ENCODE assay signal across 21 cellular contexts in genomic region chr15:94125131-94125530, GRCh38.
A peak's percentile ranks its signal among the peaks of the same experiment; 100 is the strongest.
DNase-seq lines count a peak whose midpoint lies in the region; TF ChIP-seq lines count a peak whose summit lies in the region.
"Had no signal": no experiment of that assay in that cellular context is flagged by ENCODE, and none has a peak within 500 bp of the region (broad histone marks: within the 10 kb centered on the region; RNA-seq: fewer than 3 reads in every experiment).

No MANE protein-coding gene starts in this region.

- H3K36me3 ChIP-seq in adipocyte (ENCODE audit: control insufficient read depth, insufficient read depth, low read length, severe bottlenecking), result no peaks in the 10 kb centered on the region
- no peaks in the 10 kb centered on the region for H3K36me3 ChIP-seq in adrenal gland (replicated peaks in 1 of 2)
- no peaks in the 10 kb centered on the region for H3K36me3 ChIP-seq in effector memory CD4-positive, alpha-beta T cell (ENCODE audit: control insufficient read depth, insufficient read depth, low read length)
- H3K36me3 ChIP-seq: BE2C had no signal

- 47 to 61% (median 55%) methylated on average over 1 of the region's 1 CpG for WGBS in adrenal gland, 4 donors

- no peak overlapping the region for H3K9ac ChIP-seq in adipocyte (ENCODE audit: low read length)

- no peaks in the 10 kb centered on the region for H3K27me3 ChIP-seq in adipocyte (replicated peaks; ENCODE audit: control insufficient read depth, insufficient read depth, low read length)
- no peaks in the 10 kb centered on the region for H3K27me3 ChIP-seq in adrenal gland
- H3K27me3 ChIP-seq in effector memory CD4-positive, alpha-beta T cell (replicated peaks; ENCODE audit: control insufficient read depth, insufficient read depth, low read length, poor library complexity, severe bottlenecking), result no peaks in the 10 kb centered on the region
- H3K27me3 ChIP-seq: BE2C had no signal

- DNase-seq in AG10803 (ENCODE audit: low read depth), result peak; percentile 17
- DNase-seq in HS-5 (ENCODE audit: low read depth), result peak; percentile 28
- peak; percentile 68 for DNase-seq in adipocyte (ENCODE audit: low read depth)
- DNase-seq in iris pigment epithelial cell (ENCODE audit: low read depth), result peak; percentile 12
- DNase-seq in adrenal gland, result no peak
- DNase-seq in NCI-H748 treated with DMSO at 0.1 percent for 48 hours (lab: John Stamatoyannopoulos, UW), result no peak
- no peak for DNase-seq in effector memory CD4-positive, alpha-beta T cell
- DNase-seq in UCSD-AML1 (lab: John Stamatoyannopoulos, UW; ENCODE audit: unreplicated experiment), result no peak
- DNase-seq: activated naive CD4-positive, alpha-beta T cell treated with anti-CD3 and anti-CD28 coated beads, Interleukin-2, amount 10 ng/mL, durations not matched to agents 7 days and 5 days; activated T-cell treated with anti-CD3 and anti-CD28 coated beads, Interleukin-2, amount 50 U/mL, for 72 hours; BE2C; Caco-2; cerebellar nuclear complex; DND-41; head of caudate nucleus; NCI-H146; stimulated activated CD4-positive, alpha-beta T cell treated with anti-CD3 and anti-CD28 coated beads, Interleukin-4, amount 100 ng/mL, for 1 hour; stimulated activated naive CD4-positive, alpha-beta T cell treated with Interleukin-2 at 50 U/mL for 16 hours; T1000 had no signal

- no peak overlapping the region for H3K27ac ChIP-seq in adrenal gland
- H3K27ac ChIP-seq in effector memory CD4-positive, alpha-beta T cell (ENCODE audit: insufficient read depth, low read length, poor library complexity, severe bottlenecking), result no peak overlapping the region
- H3K27ac ChIP-seq: RWPE1 had no signal

- no peak for TF ChIP-seq POLR2A in adrenal gland (IDR thresholded peaks at IDR 0.05)

- H3K9me3 ChIP-seq in adipocyte (ENCODE audit: control insufficient read depth, low read length) (no peaks in the 10 kb centered on the region), adrenal gland (replicated peaks in 1 of 3) (no peaks in the 10 kb centered on the region)
- no peaks in the 10 kb centered on the region for H3K9me3 ChIP-seq in effector memory CD4-positive, alpha-beta T cell (ENCODE audit: control insufficient read depth, low read length)
- H3K9me3 ChIP-seq: BE2C, Caco-2 had no signal

- no peak overlapping the region for H3K4me3 ChIP-seq in AG10803 (ENCODE audit: low read length)
- H3K4me3 ChIP-seq in adipocyte (ENCODE audit: low read length), result no peak overlapping the region
- no peak overlapping the region for H3K4me3 ChIP-seq in adrenal gland
- no peak overlapping the region for H3K4me3 ChIP-seq in effector memory CD4-positive, alpha-beta T cell (ENCODE audit: insufficient read depth, low read depth, low read length, poor library complexity, severe bottlenecking)
- H3K4me3 ChIP-seq: smooth muscle cell had no signal

- intact Hi-C loops in adrenal gland (cut with DNase I), result loop anchor here (10.0 kb wide), 2 partner anchors 130 to 1090 kb away; no protein-coding TSS in a partner anchor

- H3K4me1 ChIP-seq in adipocyte (ENCODE audit: control insufficient read depth, insufficient read depth, low read length) (peaks cover 16% of the 10 kb centered on the region), adrenal gland (replicated peaks in 1 of 2) (no peaks in the 10 kb centered on the region)
- H3K4me1 ChIP-seq in effector memory CD4-positive, alpha-beta T cell (ENCODE audit: control insufficient read depth, insufficient read depth, low read length, poor library complexity, severe bottlenecking), result no peaks in the 10 kb centered on the region
- H3K4me1 ChIP-seq: BE2C, Caco-2 had no signal

- TF ChIP-seq CTCF in AG10803 (conservative IDR thresholded peaks at IDR 0.05; ENCODE audit: low read length) (no peak), adrenal gland (IDR thresholded peaks at IDR 0.05) (no peak)

Comparison
In these comparisons a context has a peak if more than half of its experiments do, and no peak if none do; other contexts are left out.
1. DNase-seq: peak in AG10803 (single experiment), HS-5 (single experiment), adipocyte (single experiment) and iris pigment epithelial cell (single experiment); none in adrenal gland (0 of 7), NCI-H748 treated with DMSO at 0.1 percent for 48 hours (single experiment), effector memory CD4-positive, alpha-beta T cell (0 of 3) and UCSD-AML1 (single experiment).